ENCODE assay signal across 1 cellular context in genomic region chr4:76680934-76681333, GRCh38.
TF ChIP-seq lines count a peak whose summit lies in the region.

No MANE protein-coding gene starts in this region.

TF ChIP-seq in IMR-90, 13 proteins besides CTCF, POLR2A, EP300 and RAD21:
- TF ChIP-seq, protein P1, sequence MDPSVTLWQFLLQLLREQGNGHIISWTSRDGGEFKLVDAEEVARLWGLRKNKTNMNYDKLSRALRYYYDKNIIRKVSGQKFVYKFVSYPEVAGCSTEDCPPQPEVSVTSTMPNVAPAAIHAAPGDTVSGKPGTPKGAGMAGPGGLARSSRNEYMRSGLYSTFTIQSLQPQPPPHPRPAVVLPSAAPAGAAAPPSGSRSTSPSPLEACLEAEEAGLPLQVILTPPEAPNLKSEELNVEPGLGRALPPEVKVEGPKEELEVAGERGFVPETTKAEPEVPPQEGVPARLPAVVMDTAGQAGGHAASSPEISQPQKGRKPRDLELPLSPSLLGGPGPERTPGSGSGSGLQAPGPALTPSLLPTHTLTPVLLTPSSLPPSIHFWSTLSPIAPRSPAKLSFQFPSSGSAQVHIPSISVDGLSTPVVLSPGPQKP (IDR thresholded peaks at IDR 0.05; ENCODE audit: borderline replicate concordance, low read depth, low read length): no peak
- TF ChIP-seq CEBPB (IDR thresholded peaks at IDR 0.05; ENCODE audit: low read depth, low read length) (no peak), MAZ (IDR thresholded peaks at IDR 0.05; ENCODE audit: borderline replicate concordance, low read depth, low read length) (no peak)
TF ChIP-seq in IMR-90: peak in this region for 0.
